ENCODE assay signal across 36 cellular contexts in genomic region chr1:156857532-156857931, GRCh38. TPM values are rescaled to one million over a fixed set of nuclear protein-coding genes. Genes with fewer than 3 reads are reported as not detected.
"Had no signal": no experiment of that assay in that cellular context is flagged by ENCODE, and none has a peak within 500 bp of the region (broad histone marks: within the 10 kb centered on the region; RNA-seq: fewer than 3 reads in every experiment).

No MANE protein-coding gene starts in this region.

- H3K9me3 ChIP-seq: adrenal gland, body of pancreas, breast epithelium had no signal

- H3K36me3 ChIP-seq: adrenal gland, brain microvascular endothelial cell, breast epithelium had no signal

- ATAC-seq: activated CD8-positive, alpha-beta T cell treated with anti-CD3 and anti-CD28 coated beads for 36 hours; activated naive CD4-positive, alpha-beta T cell treated with anti-CD3 and anti-CD28 coated beads, Interleukin-2, amount 50 U/mL, for 72 hours; activated T-cell treated with anti-CD3 and anti-CD28 coated beads, Interleukin-2, amount 50 U/mL, for 4 hours; activated T-cell treated with anti-CD3 and anti-CD28 coated beads, Interleukin-2, amount 50 U/mL, for 72 hours; activated T-helper 17 cell treated with anti-CD3 and anti-CD28 coated beads, Interleukin-2, amount 50 U/mL, for 72 hours; body of pancreas; T-cell had no signal

- FAIRE-seq: astrocyte, TTC549 had no signal

- H3K4me3 ChIP-seq: adrenal gland, body of pancreas, breast epithelium had no signal

- DNase-seq: activated B cell treated with CpG ODN at 0.5 μM for 24 hours; activated CD4-positive, alpha-beta memory T cell treated with anti-CD3 and anti-CD28 coated beads for 36 hours; activated CD4-positive, alpha-beta T cell treated with anti-CD3 and anti-CD28 coated beads for 4 hours; activated CD4-positive, alpha-beta T cell treated with anti-CD3 and anti-CD28 coated beads, Interleukin-2, amount 10 ng/mL, durations not matched to agents 24 days and 14 days; activated CD4-positive, alpha-beta T cell treated with anti-CD3 and anti-CD28 coated beads, Interleukin-2, amount 50 U/mL, for 1 hour; activated CD4-positive, alpha-beta T cell treated with anti-CD3 and anti-CD28 coated beads, Interleukin-2, amount 50 U/mL, for 4 hours; activated CD4-positive, CD25-positive, alpha-beta regulatory T cell treated with anti-CD3 and anti-CD28 coated beads, Interleukin-2, amount 50 U/mL, for 72 hours; activated CD8-positive, alpha-beta memory T cell treated with anti-CD3 and anti-CD28 coated beads, Interleukin-2, amount 50 U/mL, for 4 hours; activated CD8-positive, alpha-beta T cell treated with anti-CD3 and anti-CD28 coated beads for 36 hours; activated effector memory CD4-positive, alpha-beta T cell treated with anti-CD3 and anti-CD28 coated beads, Interleukin-2, amount 50 U/mL, for 16 hours; activated gamma-delta T cell treated with Interleukin-2 at 50 U/mL for 16 hours; activated naive CD4-positive, alpha-beta T cell; activated naive CD4-positive, alpha-beta T cell treated with anti-CD3 and anti-CD28 coated beads for 36 hours; activated naive CD4-positive, alpha-beta T cell treated with anti-CD3 and anti-CD28 coated beads, Interleukin-2, amount 50 U/mL, for 16 hours; activated naive CD8-positive, alpha-beta T cell treated with anti-CD3 and anti-CD28 coated beads for 36 hours; activated T-cell treated with anti-CD3 and anti-CD28 coated beads for 4 hours; activated T-cell treated with anti-CD3 and anti-CD28 coated beads, Interleukin-2, amount 50 U/mL, for 1 hour; activated T-cell treated with anti-CD3 and anti-CD28 coated beads, Interleukin-2, amount 50 U/mL, for 4 hours; activated T-cell treated with anti-CD3 and anti-CD28 coated beads, Interleukin-2, amount 50 U/mL, for 72 hours; adrenal gland; amniotic stem cell; aorta; body of pancreas; brain microvascular endothelial cell; central memory CD4-positive, alpha-beta T cell; T-cell; T-helper 2 cell; T-helper 9 cell had no signal

- H3K27ac ChIP-seq: adrenal gland, body of pancreas, brain microvascular endothelial cell, breast epithelium, VCaP had no signal

RNA-seq across cellular contexts. Expression of gene INSRR, which starts 1.4 kb away (rescaled TPM):
- total RNA-seq: activated B cell treated with CpG ODN at 0.5 μM for 24 hours; activated CD8-positive, alpha-beta memory T cell treated with anti-CD3 and anti-CD28 coated beads for 36 hours; activated naive CD4-positive, alpha-beta T cell treated with anti-CD3 and anti-CD28 coated beads for 36 hours had no signal
- polyA plus RNA-seq: aorta had no signal

RNA-seq across cellular contexts. Expression of gene PEAR1, which starts 36.0 kb away (rescaled TPM):
- total RNA-seq: activated B cell treated with CpG ODN at 0.5 μM for 24 hours; activated CD4-positive, alpha-beta memory T cell treated with anti-CD3 and anti-CD28 coated beads for 36 hours; activated naive CD4-positive, alpha-beta T cell treated with anti-CD3 and anti-CD28 coated beads for 36 hours; activated naive CD8-positive, alpha-beta T cell treated with anti-CD3 and anti-CD28 coated beads for 36 hours; activated T-helper 17 cell treated with anti-CD3 and anti-CD28 coated beads, Interleukin-2, amount 50 U/mL, for 72 hours had no signal

RNA-seq across cellular contexts. Expression of gene SH2D2A, which starts 40.9 kb away (rescaled TPM):
- total RNA-seq: cerebellum had no signal
